19 cellular contexts compared by ENCODE assay signal in the genomic region with DNA sequence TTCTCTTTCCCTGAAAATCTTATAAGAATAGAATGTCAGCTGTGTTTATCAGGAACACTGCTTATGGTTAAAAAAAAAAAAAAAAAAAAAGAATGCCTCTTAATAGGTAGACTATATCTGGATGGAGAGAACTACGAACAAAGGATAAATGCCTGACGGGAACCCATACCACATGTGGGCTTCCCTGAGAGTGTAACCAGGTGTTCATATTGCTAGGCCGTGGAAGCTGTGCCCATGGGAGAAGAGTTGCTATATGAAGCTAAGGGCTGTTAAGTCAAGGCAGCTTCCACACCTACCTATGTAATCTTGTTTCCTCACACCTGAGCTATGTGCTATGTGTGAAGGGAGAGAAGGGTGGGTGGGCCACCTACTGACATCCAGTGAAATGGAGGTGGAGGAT.
"Had no signal": no experiment of that assay in that cellular context is flagged by ENCODE, and none has a peak within 500 bp of the region (broad histone marks: within the 10 kb centered on the region; RNA-seq: fewer than 3 reads in every experiment).

No MANE protein-coding gene starts in this region.

- H3K4me3 ChIP-seq: gastrocnemius medialis, lung, neural progenitor cell, right lobe of liver, thoracic aorta, tibial nerve, upper lobe of right lung, uterus had no signal

- H3K9me3 ChIP-seq: gastrocnemius medialis, right lobe of liver, thoracic aorta, tibial nerve, upper lobe of right lung, uterus had no signal

- ATAC-seq: effector memory CD8-positive, alpha-beta T cell; gastrocnemius medialis; naive thymus-derived CD4-positive, alpha-beta T cell; right lobe of liver; stimulated activated naive B cell treated with anti-CD40 and anti-IgM and Interleukin-4, amounts not matched to agents 10 μg/mL and 1 μg/mL and 100 μg/mL, for 72 hours; upper lobe of right lung had no signal

- H3K4me2 ChIP-seq: neural progenitor cell had no signal

- DNase-seq: cortex of kidney; effector memory CD8-positive, alpha-beta T cell; gastrocnemius medialis; head of caudate nucleus; mesenchymal stem cell; midbrain; naive thymus-derived CD4-positive, alpha-beta T cell; posterior cingulate gyrus; right lobe of liver; small intestine; stimulated activated CD4-positive, alpha-beta T cell treated with anti-CD3 and anti-CD28 coated beads, Interleukin-15, amount 100 ng/mL, for 24 hours; stimulated activated CD4-positive, alpha-beta T cell treated with anti-CD3 and anti-CD28 coated beads, Interleukin-2, amount 100 ng/mL, for 48 hours; stimulated activated naive B cell treated with anti-CD40 and anti-IgM and Interleukin-4, amounts not matched to agents 10 μg/mL and 1 μg/mL and 100 μg/mL, for 72 hours; upper lobe of right lung; uterus had no signal

- H3K27me3 ChIP-seq: gastrocnemius medialis, neural progenitor cell, right lobe of liver, tibial nerve, upper lobe of right lung, uterus had no signal

- H3K9ac ChIP-seq: neural progenitor cell had no signal

- H3K27ac ChIP-seq: gastrocnemius medialis, neural progenitor cell, right lobe of liver, thoracic aorta, tibial nerve, upper lobe of right lung, uterus had no signal

- H3K4me1 ChIP-seq: neural progenitor cell, right lobe of liver, upper lobe of right lung, uterus had no signal

- H3K36me3 ChIP-seq: neural progenitor cell, right lobe of liver, thoracic aorta, uterus had no signal
